Comparison of ENCODE assay signal across 1 cellular context in genomic region chr12:124715121-124715990, GRCh38.
TF ChIP-seq lines count a peak whose summit lies in the region.

No MANE protein-coding gene starts in this region.

TF ChIP-seq in K562, 482 proteins besides CTCF, POLR2A, EP300 and RAD21 (continued from another document and continues in another):
- 0 out of 2 replicates have a peak, but pooled peaks have one; percentile 28 for TF ChIP-seq E2F5 (CRISPR knock-in tag; IDR thresholded peaks at IDR 0.05)
- peak; percentile 51 for TF ChIP-seq MEIS2 (IDR thresholded peaks at IDR 0.05; ENCODE audit: partially characterized antibody)
- TF ChIP-seq TEAD4 (IDR thresholded peaks at IDR 0.05; ENCODE audit: low read length) = peak; percentile 9; the same call in 1 of the 2 replicates
- TF ChIP-seq TEAD4 (CRISPR knock-in tag; IDR thresholded peaks at IDR 0.05; ENCODE audit: borderline replicate concordance) = no peak
- peak; percentile 55; the same call in 1 of the 2 replicates for TF ChIP-seq SMAD4 (CRISPR knock-in tag; conservative IDR thresholded peaks at IDR 0.05)
- no peak for TF ChIP-seq POLR3G (IDR thresholded peaks at IDR 0.05; ENCODE audit: extremely low read depth, insufficient read length, insufficient replicate concordance)
- 0 out of 2 replicates have a peak, but pooled peaks have one; percentile 18 for TF ChIP-seq ARID1B (IDR thresholded peaks at IDR 0.05)
- no peak for TF ChIP-seq MCM2 (IDR thresholded peaks at IDR 0.05; ENCODE audit: low read depth)
- TF ChIP-seq ZNF263 (CRISPR knock-in tag; IDR thresholded peaks at IDR 0.05; ENCODE audit: borderline replicate concordance) = peak; percentile 41; the same call in 1 of the 2 replicates
- 0 out of 2 replicates have a peak, but pooled peaks have one; percentile 46 for TF ChIP-seq ZNF197 (CRISPR knock-in tag; IDR thresholded peaks at IDR 0.05; ENCODE audit: low read depth)
- TF ChIP-seq FOXA3 (CRISPR knock-in tag; conservative IDR thresholded peaks at IDR 0.05 in 1 of 2, IDR thresholded peaks at IDR 0.05 in 1 of 2) = peak in 1 of 2 experiments; percentile 73; a peak in 3 of 4 replicates
- TF ChIP-seq MTA3 (IDR thresholded peaks at IDR 0.05; ENCODE audit: borderline replicate concordance) = 0 out of 2 replicates have a peak, but pooled peaks have one; percentile 30
- TF ChIP-seq ZNF140 (CRISPR knock-in tag; IDR thresholded peaks at IDR 0.05) = no peak
- TF ChIP-seq MTA1 (IDR thresholded peaks at IDR 0.05; ENCODE audit: borderline replicate concordance) = peak; percentile 37; the same call in 1 of the 2 replicates
- TF ChIP-seq, protein P1, sequence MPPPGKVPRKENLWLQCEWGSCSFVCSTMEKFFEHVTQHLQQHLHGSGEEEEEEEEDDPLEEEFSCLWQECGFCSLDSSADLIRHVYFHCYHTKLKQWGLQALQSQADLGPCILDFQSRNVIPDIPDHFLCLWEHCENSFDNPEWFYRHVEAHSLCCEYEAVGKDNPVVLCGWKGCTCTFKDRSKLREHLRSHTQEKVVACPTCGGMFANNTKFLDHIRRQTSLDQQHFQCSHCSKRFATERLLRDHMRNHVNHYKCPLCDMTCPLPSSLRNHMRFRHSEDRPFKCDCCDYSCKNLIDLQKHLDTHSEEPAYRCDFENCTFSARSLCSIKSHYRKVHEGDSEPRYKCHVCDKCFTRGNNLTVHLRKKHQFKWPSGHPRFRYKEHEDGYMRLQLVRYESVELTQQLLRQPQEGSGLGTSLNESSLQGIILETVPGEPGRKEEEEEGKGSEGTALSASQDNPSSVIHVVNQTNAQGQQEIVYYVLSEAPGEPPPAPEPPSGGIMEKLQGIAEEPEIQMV (tag; conservative IDR thresholded peaks at IDR 0.05; ENCODE audit: low read depth) = 0 out of 2 replicates have a peak, but pooled peaks have one; percentile 50
- no peak for TF ChIP-seq TBP (optimal IDR thresholded peaks at IDR 0.05; ENCODE audit: low read depth, low read length)
- TF ChIP-seq POLR2G (IDR thresholded peaks at IDR 0.05; ENCODE audit: low read depth, low read length) = 0 out of 2 replicates have a peak, but pooled peaks have one; percentile 34
- 0 out of 2 replicates have a peak, but pooled peaks have one; percentile 57 for TF ChIP-seq HLTF (IDR thresholded peaks at IDR 0.05)
- no peak for TF ChIP-seq ZNF551 (CRISPR knock-in tag; IDR thresholded peaks at IDR 0.05)
- 0 out of 2 replicates have a peak, but pooled peaks have one; percentile 20 for TF ChIP-seq ZBTB40 (IDR thresholded peaks at IDR 0.05)
- no peak for TF ChIP-seq ZBTB40 (CRISPR knock-in tag; IDR thresholded peaks at IDR 0.05)
- peak in 1 of 2 experiments; percentile 28; a peak in 1 of 4 replicates for TF ChIP-seq NRF1 (conservative IDR thresholded peaks at IDR 0.05 in 1 of 2, IDR thresholded peaks at IDR 0.05 in 1 of 2)
- no peak for TF ChIP-seq FOXJ3 (CRISPR knock-in tag; IDR thresholded peaks at IDR 0.05)
- peak; percentile 52 for TF ChIP-seq KDM5B (IDR thresholded peaks at IDR 0.05; ENCODE audit: insufficient replicate concordance, low read depth, low read length)
- no peak for TF ChIP-seq JUND (IDR thresholded peaks at IDR 0.05; ENCODE audit: borderline replicate concordance, low read depth, low read length)
- 0 out of 3 replicates have a peak, but pooled peaks have one; percentile 28 for TF ChIP-seq JUND (tag; IDR thresholded peaks at IDR 0.05; ENCODE audit: borderline replicate concordance, low read depth, low read length)
- no peak for TF ChIP-seq NR1H2 (CRISPR knock-in tag; IDR thresholded peaks at IDR 0.05)
- TF ChIP-seq L3MBTL2 (IDR thresholded peaks at IDR 0.05) = 0 out of 2 replicates have a peak, but pooled peaks have one; percentile 52
- TF ChIP-seq PHF8 (IDR thresholded peaks at IDR 0.05; ENCODE audit: borderline replicate concordance, low read length) = peak; percentile 52; the same call in 1 of the 2 replicates
- 0 out of 2 replicates have a peak, but pooled peaks have one; percentile 49 for TF ChIP-seq LARP7 (IDR thresholded peaks at IDR 0.05)
- TF ChIP-seq RCOR1 (IDR thresholded peaks at IDR 0.05; ENCODE audit: borderline replicate concordance in 1 of 2, low read depth in 2 of 2, low read length in 2 of 2) = peak in 1 of 2 experiments; percentile 25; a peak in 1 of 4 replicates
- TF ChIP-seq YY1 (IDR thresholded peaks at IDR 0.05; ENCODE audit: borderline replicate concordance in 1 of 3, control insufficient read depth in 1 of 3, extremely low read depth in 1 of 3, insufficient read depth in 3 of 3, insufficient read length in 1 of 3, insufficient replicate concordance in 2 of 3, low read depth in 1 of 3, low read length in 2 of 3) = peak in 1 of 3 experiments; percentile 27
- 0 out of 2 replicates have a peak, but pooled peaks have one; percentile 32 for TF ChIP-seq ZNF766 (CRISPR knock-in tag; conservative IDR thresholded peaks at IDR 0.05)
- no peak for TF ChIP-seq ZNF253 (CRISPR knock-in tag; conservative IDR thresholded peaks at IDR 0.05)
- 0 out of 2 replicates have a peak, but pooled peaks have one; percentile 36 for TF ChIP-seq RBFOX2 (IDR thresholded peaks at IDR 0.05; ENCODE audit: low read depth, low read length)
- TF ChIP-seq, protein P2, sequence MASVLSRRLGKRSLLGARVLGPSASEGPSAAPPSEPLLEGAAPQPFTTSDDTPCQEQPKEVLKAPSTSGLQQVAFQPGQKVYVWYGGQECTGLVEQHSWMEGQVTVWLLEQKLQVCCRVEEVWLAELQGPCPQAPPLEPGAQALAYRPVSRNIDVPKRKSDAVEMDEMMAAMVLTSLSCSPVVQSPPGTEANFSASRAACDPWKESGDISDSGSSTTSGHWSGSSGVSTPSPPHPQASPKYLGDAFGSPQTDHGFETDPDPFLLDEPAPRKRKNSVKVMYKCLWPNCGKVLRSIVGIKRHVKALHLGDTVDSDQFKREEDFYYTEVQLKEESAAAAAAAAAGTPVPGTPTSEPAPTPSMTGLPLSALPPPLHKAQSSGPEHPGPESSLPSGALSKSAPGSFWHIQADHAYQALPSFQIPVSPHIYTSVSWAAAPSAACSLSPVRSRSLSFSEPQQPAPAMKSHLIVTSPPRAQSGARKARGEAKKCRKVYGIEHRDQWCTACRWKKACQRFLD (CRISPR knock-in tag; IDR thresholded peaks at IDR 0.05) = peak; percentile 72; the same call in 1 of the 2 replicates
- peak; percentile 33; the same call in 1 of the 2 replicates for TF ChIP-seq GABPA (tag; conservative IDR thresholded peaks at IDR 0.05; ENCODE audit: low read depth)
- TF ChIP-seq OTX1 (CRISPR knock-in tag; IDR thresholded peaks at IDR 0.05) = peak; percentile 61; the same call in 1 of the 2 replicates
- 0 out of 2 replicates have a peak, but pooled peaks have one; percentile 32 for TF ChIP-seq ZNF589 (CRISPR knock-in tag; IDR thresholded peaks at IDR 0.05; ENCODE audit: low read depth)
- 0 out of 2 replicates have a peak, but pooled peaks have one; percentile 40 for TF ChIP-seq HBP1 (CRISPR knock-in tag; IDR thresholded peaks at IDR 0.05)
- no peak for TF ChIP-seq PBX2 (CRISPR knock-in tag; IDR thresholded peaks at IDR 0.05; ENCODE audit: low read depth)
- TF ChIP-seq PBX2 (tag; conservative IDR thresholded peaks at IDR 0.05; ENCODE audit: low read depth) = peak; percentile 42; the same call in 1 of the 2 replicates
- TF ChIP-seq ZNF584 (CRISPR knock-in tag; IDR thresholded peaks at IDR 0.05; ENCODE audit: low read depth) = 0 out of 2 replicates have a peak, but pooled peaks have one; percentile 16
- TF ChIP-seq SOX6 (IDR thresholded peaks at IDR 0.05) = no peak
- TF ChIP-seq NR2C2 (CRISPR knock-in tag; IDR thresholded peaks at IDR 0.05) = no peak
- no peak for TF ChIP-seq NR2C2 (tag; IDR thresholded peaks at IDR 0.05)
- peak; percentile 15; the same call in 1 of the 2 replicates for TF ChIP-seq ELF4 (CRISPR knock-in tag; IDR thresholded peaks at IDR 0.05)
- no peak for TF ChIP-seq ZNF217 (CRISPR knock-in tag; IDR thresholded peaks at IDR 0.05)
- no peak for TF ChIP-seq RBBP5 (IDR thresholded peaks at IDR 0.05; ENCODE audit: borderline replicate concordance, insufficient read depth, low read length, poor library complexity, severe bottlenecking)
